Comparison of ENCODE assay signal across 8 cellular contexts in the genomic region with DNA sequence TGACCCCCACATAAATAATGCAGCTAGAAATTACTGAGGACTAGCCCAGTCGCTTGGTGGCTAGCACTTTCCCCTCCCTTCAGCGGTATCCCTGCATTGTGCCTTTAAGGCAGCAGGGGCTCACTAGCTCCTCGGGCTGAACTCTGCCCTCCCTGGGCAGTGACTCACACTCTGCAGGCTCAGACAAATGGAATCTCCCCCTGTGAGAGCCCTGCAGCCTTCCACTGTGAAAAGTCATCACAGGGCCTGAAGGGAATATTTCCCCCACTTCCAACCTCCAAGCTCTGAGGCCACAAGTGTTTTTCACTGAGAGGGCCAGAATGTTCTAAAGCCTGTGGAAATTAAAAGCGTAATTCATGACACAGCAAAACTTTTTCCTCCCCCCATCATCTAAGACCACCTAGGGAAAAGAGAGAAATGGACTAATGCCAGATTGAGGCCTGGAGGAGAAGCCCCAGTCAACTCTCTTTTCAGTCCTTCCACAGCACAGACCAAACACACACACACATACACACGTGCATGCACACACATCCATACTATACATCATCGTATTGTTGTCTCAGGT.
DNase-seq lines count a peak whose midpoint lies in the region; ATAC-seq and TF ChIP-seq lines count a peak whose summit lies in the region.

No MANE protein-coding gene starts in this region.

- TF ChIP-seq CTCF in AG04450 (IDR thresholded peaks at IDR 0.05; ENCODE audit: low read depth, low read length) (peak; percentile 40), epithelial cell of esophagus (IDR thresholded peaks at IDR 0.05; ENCODE audit: insufficient read depth, low read depth, low read length, missing control alignments) (no peak)

- CTCF ChIA-PET in AG04450 (lab: Charles Lee): interaction anchor here (0.6 to 15.9 kb wide), 6 partner anchors 12 to 214 kb away, joined by 3 to 482 read pairs (median 5); partner anchors contain the start of gene COL1A2

- no peak for ATAC-seq in GM19035 (IDR thresholded peaks at IDR 0.05; ENCODE audit: unreplicated experiment)

- POLR2A ChIA-PET in AG04450 (lab: Yijun Ruan, JAX): interaction anchor here (0.8 to 8.9 kb wide), 12 partner anchors 38 to 132 kb away, joined by 3 to 450 read pairs (median 6); partner anchors contain the start of gene COL1A2

- H3K4me3 ChIP-seq in AG04450 (ENCODE audit: low read depth, low read length): peak overlapping the region; percentile 44
- no peak overlapping the region for H3K4me3 ChIP-seq in epithelial cell of esophagus (ENCODE audit: low read length)

- H3K27me3 ChIP-seq in AG04450 (ENCODE audit: control insufficient read depth, insufficient read depth, low read length): no peaks in the 10 kb centered on the region

- no peaks in the 10 kb centered on the region for H3K9me3 ChIP-seq in AG04450 (ENCODE audit: control insufficient read depth, insufficient read depth, low read length)

- DNase-seq in AG04450 (ENCODE audit: low read depth, low spot score): peak; percentile 94
- peak; percentile 74 for DNase-seq in NCI-H2227 (lab: John Stamatoyannopoulos, UW; ENCODE audit: unreplicated experiment)
- DNase-seq in epithelial cell of esophagus (ENCODE audit: low read depth): peak; percentile 90
- peak; percentile 75 for DNase-seq in mucosa of gallbladder (ENCODE audit: low spot score)
- no peak for DNase-seq in NAMALWA (ENCODE audit: low spot score)
- no peak for DNase-seq in NCI-H1436 (lab: John Stamatoyannopoulos, UW)
- no peak for DNase-seq in GM19238 (ENCODE audit: insufficient read length, low spot score)

- H3K27ac ChIP-seq in AG04450 (ENCODE audit: low read depth, low read length): peak overlapping the region; percentile 98

Comparison
In these comparisons a context has a peak if more than half of its experiments do, and no peak if none do; other contexts are left out.
1. DNase-seq: peak in AG04450 (single experiment), NCI-H2227 (single experiment), epithelial cell of esophagus (single experiment) and mucosa of gallbladder (single experiment); none in NAMALWA (single experiment), NCI-H1436 (single experiment) and GM19238 (single experiment).